1 cellular context compared by ENCODE assay signal in genomic region chr2:120552800-120553471, GRCh38.
TF ChIP-seq lines count a peak whose summit lies in the region.

No MANE protein-coding gene starts in this region.

TF ChIP-seq in HepG2, 621 proteins besides CTCF, POLR2A, EP300 and RAD21 (continued from another document and continues in another):
- TF ChIP-seq ZNF800 (CRISPR knock-in tag; IDR thresholded peaks at IDR 0.05) (no peak), ZHX1 (CRISPR knock-in tag; IDR thresholded peaks at IDR 0.05; ENCODE audit: low read depth) (no peak), KLF12 (CRISPR knock-in tag; IDR thresholded peaks at IDR 0.05; ENCODE audit: borderline replicate concordance) (no peak), AHDC1 (CRISPR knock-in tag; IDR thresholded peaks at IDR 0.05; ENCODE audit: borderline replicate concordance) (peak; percentile 67; the same call in 1 of the 2 replicates), FUBP1 (CRISPR knock-in tag; IDR thresholded peaks at IDR 0.05; ENCODE audit: borderline replicate concordance) (no peak), NR2F6 (IDR thresholded peaks at IDR 0.05) (peak; percentile 29; the same call in 1 of the 2 replicates), NR2F6 (CRISPR knock-in tag; IDR thresholded peaks at IDR 0.05) (peak; percentile 73), SALL2 (CRISPR knock-in tag; IDR thresholded peaks at IDR 0.05) (no peak), RORA (CRISPR knock-in tag; IDR thresholded peaks at IDR 0.05) (no peak), REL (CRISPR knock-in tag; conservative IDR thresholded peaks at IDR 0.05) (no peak), KDM5A (IDR thresholded peaks at IDR 0.05; ENCODE audit: borderline replicate concordance, low read length) (no peak), GRHL1 (CRISPR knock-in tag; conservative IDR thresholded peaks at IDR 0.05) (no peak), MAFG (CRISPR knock-in tag; IDR thresholded peaks at IDR 0.05) (no peak), ZNF296 (CRISPR knock-in tag; conservative IDR thresholded peaks at IDR 0.05) (0 out of 2 replicates have a peak, but pooled peaks have one; percentile 56), TIGD3 (CRISPR knock-in tag; IDR thresholded peaks at IDR 0.05; ENCODE audit: borderline replicate concordance) (0 out of 2 replicates have a peak, but pooled peaks have one; percentile 6), ZFP41 (CRISPR knock-in tag; IDR thresholded peaks at IDR 0.05; ENCODE audit: borderline replicate concordance) (no peak), SMAD1 (CRISPR knock-in tag; IDR thresholded peaks at IDR 0.05; ENCODE audit: borderline replicate concordance, low read depth) (peak; percentile 75; the same call in 1 of the 2 replicates), PBX2 (CRISPR knock-in tag; IDR thresholded peaks at IDR 0.05) (peak; percentile 17; the same call in 1 of the 2 replicates), DRAP1 (CRISPR knock-in tag; IDR thresholded peaks at IDR 0.05) (peak; percentile 74), MLX (CRISPR knock-in tag; IDR thresholded peaks at IDR 0.05) (peak; percentile 59; the same call in 1 of the 2 replicates), MTA1 (CRISPR knock-in tag; IDR thresholded peaks at IDR 0.05; ENCODE audit: borderline replicate concordance) (peak; percentile 88; the same call in 1 of the 2 replicates), ZNF329 (CRISPR knock-in tag; IDR thresholded peaks at IDR 0.05; ENCODE audit: low read depth) (no peak), REXO4 (CRISPR knock-in tag; IDR thresholded peaks at IDR 0.05; ENCODE audit: borderline replicate concordance) (no peak), TCF7L2 (IDR thresholded peaks at IDR 0.05; ENCODE audit: low read depth, low read length) (no peak), ZNF335 (CRISPR knock-in tag; IDR thresholded peaks at IDR 0.05) (peak; percentile 48), ARNT (IDR thresholded peaks at IDR 0.05) (no peak), TMF1 (CRISPR knock-in tag; IDR thresholded peaks at IDR 0.05; ENCODE audit: low read depth) (no peak), ZNF784 (CRISPR knock-in tag; IDR thresholded peaks at IDR 0.05; ENCODE audit: borderline replicate concordance) (no peak), MTF2 (CRISPR knock-in tag; IDR thresholded peaks at IDR 0.05; ENCODE audit: borderline replicate concordance) (no peak), GLI4 (CRISPR knock-in tag; IDR thresholded peaks at IDR 0.05; ENCODE audit: borderline replicate concordance) (0 out of 2 replicates have a peak, but pooled peaks have one; percentile 53), FOXO4 (CRISPR knock-in tag; conservative IDR thresholded peaks at IDR 0.05) (no peak), MLLT10 (CRISPR knock-in tag; IDR thresholded peaks at IDR 0.05) (no peak), CBX1 (IDR thresholded peaks at IDR 0.05; ENCODE audit: low read depth) (peak; percentile 92), ZNF576 (CRISPR knock-in tag; IDR thresholded peaks at IDR 0.05) (no peak), MXD3 (CRISPR knock-in tag; IDR thresholded peaks at IDR 0.05) (peak; percentile 73; the same call in 1 of the 2 replicates), ZFP90 (CRISPR knock-in tag; IDR thresholded peaks at IDR 0.05; ENCODE audit: borderline replicate concordance) (no peak), ZSCAN20 (CRISPR knock-in tag; IDR thresholded peaks at IDR 0.05; ENCODE audit: borderline replicate concordance) (no peak)
